3 cellular contexts compared by ENCODE assay signal in genomic region chr4:161916010-161916409, GRCh38.
TF ChIP-seq lines count a peak whose summit lies in the region.

No MANE protein-coding gene starts in this region.

TF ChIP-seq in SK-N-SH, 30 proteins besides CTCF, POLR2A, EP300 and RAD21 (continued from another document):
- no peak for TF ChIP-seq USF2 (IDR thresholded peaks at IDR 0.05; ENCODE audit: borderline replicate concordance, low read depth, low read length)
- TF ChIP-seq FOSL2 (IDR thresholded peaks at IDR 0.05; ENCODE audit: borderline replicate concordance, low read depth), result no peak
- TF ChIP-seq GATA2 (CRISPR knock-in tag; IDR thresholded peaks at IDR 0.05), result no peak
- no peak for TF ChIP-seq TAF1 (IDR thresholded peaks at IDR 0.05; ENCODE audit: borderline replicate concordance, low read depth, low read length)
- no peak for TF ChIP-seq MEF2A (IDR thresholded peaks at IDR 0.05; ENCODE audit: borderline replicate concordance, low read depth)
- TF ChIP-seq MXI1 (IDR thresholded peaks at IDR 0.05; ENCODE audit: low read depth, low read length), result no peak
- no peak for TF ChIP-seq SIN3A (IDR thresholded peaks at IDR 0.05; ENCODE audit: borderline replicate concordance, low read depth, low read length)
- no peak for TF ChIP-seq FOXM1 (IDR thresholded peaks at IDR 0.05; ENCODE audit: low read depth)
- TF ChIP-seq RFX5 (IDR thresholded peaks at IDR 0.05; ENCODE audit: low read length), result no peak
- no peak for TF ChIP-seq RXRA (IDR thresholded peaks at IDR 0.05; ENCODE audit: borderline replicate concordance, low read depth)
TF ChIP-seq in SK-N-SH: peak in this region for 0.

TF ChIP-seq in SK-N-SH treated with all-trans-retinoic acid at 6 μM for 48 hours, 23 proteins besides CTCF, POLR2A, EP300 and RAD21 (continued from another document):
- TF ChIP-seq, protein P1, sequence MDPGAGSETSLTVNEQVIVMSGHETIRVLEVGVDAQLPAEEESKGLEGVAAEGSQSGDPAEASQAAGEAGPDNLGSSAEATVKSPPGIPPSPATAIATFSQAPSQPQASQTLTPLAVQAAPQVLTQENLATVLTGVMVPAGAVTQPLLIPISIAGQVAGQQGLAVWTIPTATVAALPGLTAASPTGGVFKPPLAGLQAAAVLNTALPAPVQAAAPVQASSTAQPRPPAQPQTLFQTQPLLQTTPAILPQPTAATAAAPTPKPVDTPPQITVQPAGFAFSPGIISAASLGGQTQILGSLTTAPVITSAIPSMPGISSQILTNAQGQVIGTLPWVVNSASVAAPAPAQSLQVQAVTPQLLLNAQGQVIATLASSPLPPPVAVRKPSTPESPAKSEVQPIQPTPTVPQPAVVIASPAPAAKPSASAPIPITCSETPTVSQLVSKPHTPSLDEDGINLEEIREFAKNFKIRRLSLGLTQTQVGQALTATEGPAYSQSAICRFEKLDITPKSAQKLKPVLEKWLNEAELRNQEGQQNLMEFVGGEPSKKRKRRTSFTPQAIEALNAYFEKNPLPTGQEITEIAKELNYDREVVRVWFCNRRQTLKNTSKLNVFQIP (CRISPR knock-in tag; IDR thresholded peaks at IDR 0.05; ENCODE audit: borderline replicate concordance, low read depth), result no peak
- TF ChIP-seq CSDC2 (CRISPR knock-in tag; IDR thresholded peaks at IDR 0.05) (no peak), PPARA (CRISPR knock-in tag; IDR thresholded peaks at IDR 0.05; ENCODE audit: borderline replicate concordance) (no peak), PATZ1 (CRISPR knock-in tag; IDR thresholded peaks at IDR 0.05; ENCODE audit: borderline replicate concordance) (no peak), ZNF8 (CRISPR knock-in tag; IDR thresholded peaks at IDR 0.05) (no peak), TOX (CRISPR knock-in tag; IDR thresholded peaks at IDR 0.05; ENCODE audit: borderline replicate concordance) (no peak), GLIS3 (CRISPR knock-in tag; IDR thresholded peaks at IDR 0.05) (no peak), ZC3H10 (CRISPR knock-in tag; IDR thresholded peaks at IDR 0.05) (no peak), ZNF565 (CRISPR knock-in tag; conservative IDR thresholded peaks at IDR 0.05; ENCODE audit: low read depth) (no peak), ARNTL (CRISPR knock-in tag; IDR thresholded peaks at IDR 0.05; ENCODE audit: borderline replicate concordance, low read depth) (no peak)

TF ChIP-seq in neural cell, 6 proteins besides CTCF, POLR2A, EP300 and RAD21:
- TF ChIP-seq REST (IDR thresholded peaks at IDR 0.05; ENCODE audit: borderline replicate concordance) (peak; percentile 37), SMC3 (conservative IDR thresholded peaks at IDR 0.05; ENCODE audit: poor library complexity) (no peak), MXI1 (conservative IDR thresholded peaks at IDR 0.05; ENCODE audit: poor library complexity, severe bottlenecking) (no peak), TAF1 (IDR thresholded peaks at IDR 0.05; ENCODE audit: low read depth) (no peak), EZH2 (IDR thresholded peaks at IDR 0.05; ENCODE audit: borderline replicate concordance, insufficient read depth, low read length, poor library complexity, severe bottlenecking) (no peak), POLR2AphosphoS5 (IDR thresholded peaks at IDR 0.05) (peak; percentile 69)
